26 cellular contexts compared by ENCODE assay signal in genomic region chr20:47139934-47140333, GRCh38.
A peak's percentile ranks its signal among the peaks of the same experiment; 100 is the strongest.
DNase-seq lines count a peak whose midpoint lies in the region; ATAC-seq and TF ChIP-seq lines count a peak whose summit lies in the region.
"Had no signal": no experiment of that assay in that cellular context is flagged by ENCODE, and none has a peak within 500 bp of the region (broad histone marks: within the 10 kb centered on the region; RNA-seq: fewer than 3 reads in every experiment).

No MANE protein-coding gene starts in this region.

- POLR2A ChIA-PET in Caco-2 (lab: Charles Lee) = interaction anchor here (0.5 to 0.9 kb wide), 3 partner anchors 135 to 362 kb away, joined by 3 to 6 read pairs (median 3); partner anchors contain the start of gene NCOA3

- H3K4me3 Mint-ChIP-seq in Caco-2 (ENCODE audit: unreplicated experiment) = peak overlapping the region; percentile 34
- H3K4me3 Mint-ChIP-seq in nephron progenitor cell = no peak overlapping the region
- H3K4me3 Mint-ChIP-seq: activated CD8-positive, alpha-beta T cell treated with anti-CD3 and anti-CD28 coated beads, Interleukin-2, amount 10 ng/mL, durations not matched to agents 7 days and 5 days; central memory CD8-positive, alpha-beta T cell; naive B cell had no signal

- H3K27me3 Mint-ChIP-seq in Caco-2 (ENCODE audit: insufficient read depth, unreplicated experiment) (no peaks in the 10 kb centered on the region), nephron progenitor cell (ENCODE audit: low read depth, poor library complexity) (no peaks in the 10 kb centered on the region)

- TF ChIP-seq CTCF in Caco-2 (IDR thresholded peaks at IDR 0.05; ENCODE audit: insufficient read depth in 1 of 2, low read depth in 1 of 2, low read length in 1 of 2, severe bottlenecking in 1 of 2, unreplicated experiment in 1 of 2) (no peak), nephron progenitor cell (IDR thresholded peaks at IDR 0.05) (no peak)

- peaks cover 46% of the 10 kb centered on the region for H3K4me1 Mint-ChIP-seq in Caco-2 (ENCODE audit: low read depth, unreplicated experiment)
- peaks cover 17% of the 10 kb centered on the region for H3K4me1 Mint-ChIP-seq in nephron progenitor cell
- H3K4me1 Mint-ChIP-seq: central memory CD8-positive, alpha-beta T cell; naive B cell had no signal

- CTCF ChIA-PET in Caco-2 (lab: Charles Lee) = interaction anchor here (0.8 to 1.5 kb wide), 6 partner anchors 11 to 387 kb away, joined by 3 to 7 read pairs (median 6); no protein-coding TSS in a partner anchor

- H3K27ac ChIP-seq in epithelial cell of prostate = peak overlapping the region; percentile 4
- H3K27ac ChIP-seq: BLaER1, tibial artery had no signal

- DNase-seq in Caco-2 (peak; percentile 85 to 88), NCI-H226 (peak; percentile 36), epithelial cell of prostate (ENCODE audit: low read depth, low spot score) (no peak), nephron progenitor cell (no peak), NCI-H2171 (lab: John Stamatoyannopoulos, UW) (no peak), T1000 (lab: John Stamatoyannopoulos, UW) (no peak)
- DNase-seq: activated CD8-positive, alpha-beta T cell treated with anti-CD3 and anti-CD28 coated beads, Interleukin-2, amount 10 ng/mL, durations not matched to agents 7 days and 5 days; COR-L47; erythroblast; foreskin melanocyte; GOT3; naive B cell; NCI-H1417 treated with DMSO at 0.1 percent for 48 hours; NCI-H510A treated with DMSO at 0.1 percent for 48 hours; NK-92 treated with Interleukin-12 subunit alpha and Interleukin-12 subunit beta, amount 100 ng/mL, for 24 hours; occipital lobe; retina; RPMI8226; stimulated activated CD4-positive, alpha-beta T cell treated with anti-CD3 and anti-CD28 coated beads, Interleukin-4, amount 100 ng/mL, for 24 hours; stimulated activated naive CD4-positive, alpha-beta T cell treated with Interleukin-2 at 50 U/mL for 16 hours; T-helper 9 cell; tibial artery had no signal

- peaks cover 32% of the 10 kb centered on the region for H3K4me1 ChIP-seq in Caco-2
- H3K4me1 ChIP-seq: BLaER1, tibial artery had no signal

- intact Hi-C loops in Caco-2 (cut with micrococcal nuclease; ENCODE audit: unreplicated experiment) = loop anchor here (1.0 kb wide), 1 partner anchor 65 kb away; no protein-coding TSS in a partner anchor

- BruUV-seq in Caco-2 (replicated peaks; lab: Mats Ljungman, UMichigan) = no TSS peak

- no peaks in the 10 kb centered on the region for H3K27me3 ChIP-seq in Caco-2 (replicated peaks; ENCODE audit: control insufficient read depth, insufficient read depth, low read length)
- H3K27me3 ChIP-seq: BLaER1, tibial artery had no signal

- no peaks in the 10 kb centered on the region for H3K36me3 Mint-ChIP-seq in Caco-2 (ENCODE audit: insufficient read depth, unreplicated experiment)
- peaks cover 9% of the 10 kb centered on the region for H3K36me3 Mint-ChIP-seq in nephron progenitor cell (ENCODE audit: low read depth)
- H3K36me3 Mint-ChIP-seq: naive B cell had no signal

- no peak for ATAC-seq in GM21528 (IDR thresholded peaks at IDR 0.05; ENCODE audit: low FRiP score, unreplicated experiment)
- ATAC-seq in GM21360 (IDR thresholded peaks at IDR 0.05; ENCODE audit: unreplicated experiment) = no peak
- ATAC-seq: activated CD8-positive, alpha-beta T cell treated with anti-CD3 and anti-CD28 coated beads, Interleukin-2, amount 10 ng/mL, durations not matched to agents 7 days and 5 days had no signal

- H3K4me3 ChIP-seq in Caco-2 (ENCODE audit: low read depth, low read length) = no peak overlapping the region
- H3K4me3 ChIP-seq: BLaER1, tibial artery had no signal

- H3K27ac Mint-ChIP-seq in Caco-2 (ENCODE audit: unreplicated experiment) (peak overlapping the region; percentile 76), nephron progenitor cell (peak overlapping the region; percentile 10)
- H3K27ac Mint-ChIP-seq: activated CD8-positive, alpha-beta T cell treated with anti-CD3 and anti-CD28 coated beads, Interleukin-2, amount 10 ng/mL, durations not matched to agents 7 days and 5 days; naive B cell had no signal

- H3K36me3 ChIP-seq in Caco-2 (ENCODE audit: control insufficient read depth, insufficient read depth, low read length) = no peaks in the 10 kb centered on the region
- H3K36me3 ChIP-seq: BLaER1, tibial artery had no signal

- peaks cover 13% of the 10 kb centered on the region for H3K9me3 ChIP-seq in Caco-2
- H3K9me3 ChIP-seq: BLaER1 had no signal

- peaks cover 12% of the 10 kb centered on the region for H3K9me3 Mint-ChIP-seq in Caco-2 (ENCODE audit: unreplicated experiment)
- peaks cover 14% of the 10 kb centered on the region for H3K9me3 Mint-ChIP-seq in nephron progenitor cell
- H3K9me3 Mint-ChIP-seq: central memory CD8-positive, alpha-beta T cell had no signal

Comparison
In these comparisons a context has a peak if more than half of its experiments do, and no peak if none do; other contexts are left out.
1. DNase-seq: peak in Caco-2 (2 of 2) and NCI-H226 (single experiment); none in epithelial cell of prostate (single experiment), nephron progenitor cell (single experiment), NCI-H2171 (single experiment) and T1000 (single experiment).